ENCODE assay signal across 8 cellular contexts in genomic region chr5:135332519-135333150, GRCh38.
DNase-seq lines count a peak whose midpoint lies in the region; ATAC-seq and TF ChIP-seq lines count a peak whose summit lies in the region.

No MANE protein-coding gene starts in this region.

- H3K9me2 ChIP-seq in Karpas-422 (replicated peaks; ENCODE audit: insufficient read depth, low read length): no peaks in the 10 kb centered on the region

- H3K4me3 ChIP-seq in Karpas-422 (ENCODE audit: low read length): no peak overlapping the region
- H3K4me3 ChIP-seq in foreskin fibroblast (ENCODE audit: low read depth in 1 of 2, low read length in 2 of 2): no peak overlapping the region
- no peak overlapping the region for H3K4me3 ChIP-seq in retinal pigment epithelial cell (ENCODE audit: low read length)
- no peak overlapping the region for H3K4me3 ChIP-seq in aorta (ENCODE audit: low read length in 2 of 2)

- no peak overlapping the region for H3K9ac ChIP-seq in Karpas-422 (ENCODE audit: low read length)

- no peak overlapping the region for H2AFZ ChIP-seq in Karpas-422 (ENCODE audit: low read length)

- H3K27me3 ChIP-seq in Karpas-422 (ENCODE audit: low read length) (no peaks in the 10 kb centered on the region), aorta (ENCODE audit: control insufficient read depth in 1 of 2, insufficient read depth in 2 of 2, low read length in 1 of 2) (no peaks in the 10 kb centered on the region)

- H3K27ac ChIP-seq in Karpas-422 (ENCODE audit: low read length): no peak overlapping the region
- no peak overlapping the region for H3K27ac ChIP-seq in aorta (ENCODE audit: low read depth in 1 of 2, low read length in 2 of 2)

- no peaks in the 10 kb centered on the region for H3K79me2 ChIP-seq in Karpas-422 (ENCODE audit: low read length)

- ATAC-seq in aorta (ENCODE audit: low FRiP score): no peak

- H3K4me2 ChIP-seq in Karpas-422 (ENCODE audit: low read depth, low read length, poor library complexity, severe bottlenecking): no peak overlapping the region

- H3K36me3 ChIP-seq in Karpas-422 (ENCODE audit: insufficient read depth, low read length) (peaks cover 12% of the 10 kb centered on the region; the same call in 1 of the 2 replicates), aorta (ENCODE audit: control insufficient read depth in 1 of 2, insufficient read depth in 2 of 2, low read length in 1 of 2) (peaks cover 0 to 3% of the 10 kb centered on the region in 2 donors)

- DNase-seq in NCI-H510A treated with DMSO at 0.1 percent for 48 hours (lab: John Stamatoyannopoulos, UW) (peak; percentile 46), NCI-H510A (lab: John Stamatoyannopoulos, UW) (no peak), Karpas-422 (peak; percentile 85), SKM-1 (lab: John Stamatoyannopoulos, UW; ENCODE audit: unreplicated experiment) (peak; percentile 6), foreskin fibroblast (peak; percentile 52 to 79), retinal pigment epithelial cell (ENCODE audit: low read depth) (peak; percentile 24), aorta (no peak), occipital lobe (lab: John Stamatoyannopoulos, UW) (no peak)

- H3K9me3 ChIP-seq in Karpas-422 (ENCODE audit: low read length): no peaks in the 10 kb centered on the region
- no peaks in the 10 kb centered on the region for H3K9me3 ChIP-seq in aorta (ENCODE audit: control insufficient read depth, low read length)

- H3K4me1 ChIP-seq in Karpas-422 (ENCODE audit: low read length) (no peaks in the 10 kb centered on the region), aorta (ENCODE audit: control insufficient read depth in 1 of 2, insufficient read depth in 2 of 2, low read length in 2 of 2) (no peaks in the 10 kb centered on the region)

- no peaks in the 10 kb centered on the region; the same call in 1 of the 2 replicates for H4K20me1 ChIP-seq in Karpas-422 (ENCODE audit: insufficient read depth, low read depth, low read length)

- WGBS in aorta, 2 donors: 19 to 29% methylated on average over 5 of the region's 5 CpGs

- peak; percentile 46 for TF ChIP-seq CTCF in foreskin fibroblast (IDR thresholded peaks at IDR 0.05; ENCODE audit: low read depth, low read length)
- TF ChIP-seq CTCF in retinal pigment epithelial cell (conservative IDR thresholded peaks at IDR 0.05; ENCODE audit: low read depth, low read length): peak; percentile 55

- intact Hi-C loops in aorta (cut with DNase I): loop anchor here (5.0 to 10.0 kb wide), 2 partner anchors 140 to 288 kb away; no protein-coding TSS in a partner anchor

Comparison
In these comparisons a context has a peak if more than half of its experiments do, and no peak if none do; other contexts are left out.
1. DNase-seq: peak in NCI-H510A treated with DMSO at 0.1 percent for 48 hours (single experiment), Karpas-422 (single experiment), SKM-1 (single experiment), foreskin fibroblast (2 of 2) and retinal pigment epithelial cell (single experiment); none in NCI-H510A (single experiment), aorta (0 of 2) and occipital lobe (single experiment).